In the genomic region with DNA sequence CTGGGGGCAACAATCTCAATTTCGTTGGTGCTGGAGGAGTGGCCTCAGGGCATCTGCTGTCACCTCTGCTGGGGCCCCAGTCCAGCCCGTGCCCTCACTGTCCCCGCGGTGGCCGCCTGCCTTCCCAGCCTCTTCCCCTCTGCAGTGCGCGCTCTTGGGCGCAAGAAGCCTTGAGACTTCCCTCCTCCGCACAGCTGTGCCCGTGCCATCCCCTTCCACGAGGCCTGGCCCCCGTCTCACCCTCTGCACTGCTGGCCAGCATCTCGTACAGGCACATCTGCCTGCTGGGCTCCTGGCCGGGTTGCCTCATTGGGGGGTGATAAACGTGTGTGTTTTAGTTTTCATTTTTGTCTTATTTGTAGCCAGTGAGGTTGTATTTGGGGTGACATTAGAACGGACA, we compare ENCODE assay signal across 29 cellular contexts. TPM values are rescaled to one million over a fixed set of nuclear protein-coding genes. Genes with fewer than 3 reads are reported as not detected.
DNase-seq lines count a peak whose midpoint lies in the region; ATAC-seq, FAIRE-seq and TF ChIP-seq lines count a peak whose summit lies in the region.
"Had no signal": no experiment of that assay in that cellular context is flagged by ENCODE, and none has a peak within 500 bp of the region (broad histone marks: within the 10 kb centered on the region; RNA-seq: fewer than 3 reads in every experiment).

No MANE protein-coding gene starts in this region.

- ATAC-seq in K562 (no peak), GM18502 (IDR thresholded peaks at IDR 0.05; ENCODE audit: poor library complexity, unreplicated experiment) (no peak), psoas muscle (no peak)
- peak in 1 of 2 donors; percentile 40 for ATAC-seq in natural killer cell treated with Interleukin-12 subunit alpha and Interleukin-12 subunit beta and Interleukin-15 and Interleukin-18, amount 100 ng/mL, for 72 hours

- H3K9me3 ChIP-seq in Caco-2 (no peaks in the 10 kb centered on the region), K562 (replicated peaks; ENCODE audit: control insufficient read depth, insufficient read depth, low read depth, low read length) (no peaks in the 10 kb centered on the region), psoas muscle (no peaks in the 10 kb centered on the region)
- H3K9me3 ChIP-seq: HAP-1, MG63 had no signal

- no peaks in the 10 kb centered on the region for H3K27me3 Mint-ChIP-seq in activated CD4-positive, alpha-beta T cell treated with anti-CD3 and anti-CD28 coated beads, Interleukin-2, amount 10 ng/mL, durations not matched to agents 24 days and 14 days
- H3K27me3 Mint-ChIP-seq in Caco-2 (ENCODE audit: insufficient read depth, unreplicated experiment): no peaks in the 10 kb centered on the region
- H3K27me3 Mint-ChIP-seq in natural killer cell treated with Interleukin-12 subunit alpha and Interleukin-12 subunit beta and Interleukin-15 and Interleukin-18, amount 100 ng/mL, for 72 hours: no peaks in the 10 kb centered on the region

- no peaks in the 10 kb centered on the region for H3K4me1 ChIP-seq in Caco-2
- peaks cover 5 to 13% of the 10 kb centered on the region in 2 experiments; a peak in 4 of 5 replicates for H3K4me1 ChIP-seq in K562 (replicated peaks in 1 of 2; ENCODE audit: control insufficient read depth in 2 of 2, insufficient read depth in 2 of 2, low read length in 2 of 2)
- H3K4me1 ChIP-seq in psoas muscle: no peaks in the 10 kb centered on the region
- H3K4me1 ChIP-seq: HAP-1 had no signal

- H3K36me3 ChIP-seq in Caco-2 (ENCODE audit: control insufficient read depth, insufficient read depth, low read length) (peaks cover 8% of the 10 kb centered on the region), K562 (ENCODE audit: control insufficient read depth, insufficient read depth, low read length) (peaks cover 98% of the 10 kb centered on the region), psoas muscle (ENCODE audit: insufficient read depth in 1 of 2, low read depth in 1 of 2) (peaks cover 23 to 95% of the 10 kb centered on the region in 2 donors)

- no peak for TF ChIP-seq EP300 in K562 (IDR thresholded peaks at IDR 0.05; ENCODE audit: low read length)

- H3K4me3 Mint-ChIP-seq in activated CD4-positive, alpha-beta T cell treated with anti-CD3 and anti-CD28 coated beads, Interleukin-2, amount 10 ng/mL, durations not matched to agents 24 days and 14 days: no peak overlapping the region
- H3K4me3 Mint-ChIP-seq in Caco-2 (ENCODE audit: unreplicated experiment): no peak overlapping the region
- H3K4me3 Mint-ChIP-seq in natural killer cell treated with Interleukin-12 subunit alpha and Interleukin-12 subunit beta and Interleukin-15 and Interleukin-18, amount 100 ng/mL, for 72 hours: no peak overlapping the region

- no peak overlapping the region for H3K4me2 ChIP-seq in K562 (ENCODE audit: insufficient read depth, low read length)
- H3K4me2 ChIP-seq: PC-9 had no signal

- peak overlapping the region; percentile 97 for H3K27ac Mint-ChIP-seq in activated CD4-positive, alpha-beta T cell treated with anti-CD3 and anti-CD28 coated beads, Interleukin-2, amount 10 ng/mL, durations not matched to agents 24 days and 14 days
- H3K27ac Mint-ChIP-seq in Caco-2 (ENCODE audit: unreplicated experiment): peak overlapping the region; percentile 71
- H3K27ac Mint-ChIP-seq in natural killer cell treated with Interleukin-12 subunit alpha and Interleukin-12 subunit beta and Interleukin-15 and Interleukin-18, amount 100 ng/mL, for 72 hours: peak overlapping the region; percentile 13 to 53

- H3K4me1 Mint-ChIP-seq in activated CD4-positive, alpha-beta T cell treated with anti-CD3 and anti-CD28 coated beads, Interleukin-2, amount 10 ng/mL, durations not matched to agents 24 days and 14 days: peaks cover 21% of the 10 kb centered on the region
- H3K4me1 Mint-ChIP-seq in Caco-2 (ENCODE audit: low read depth, unreplicated experiment): no peaks in the 10 kb centered on the region
- peaks cover 13 to 40% of the 10 kb centered on the region in 2 donors for H3K4me1 Mint-ChIP-seq in natural killer cell treated with Interleukin-12 subunit alpha and Interleukin-12 subunit beta and Interleukin-15 and Interleukin-18, amount 100 ng/mL, for 72 hours (ENCODE audit: low read depth in 2 of 2)

- FAIRE-seq in K562 (lab: Jason Lieb, UNC): no peak
- FAIRE-seq: GM19239 had no signal

- CTCF ChIA-PET in Caco-2 (lab: Charles Lee): no interaction called here
- CTCF ChIA-PET in K562 (lab: Yijun Ruan, JAX; ENCODE audit: low intra/inter-chr PET ratio): no interaction called here

- H3K27me3 ChIP-seq in Caco-2 (replicated peaks; ENCODE audit: control insufficient read depth, insufficient read depth, low read length): no peaks in the 10 kb centered on the region
- H3K27me3 ChIP-seq in K562 (ENCODE audit: control insufficient read depth in 2 of 2, insufficient read depth in 2 of 2, low read length in 2 of 2): no peaks in the 10 kb centered on the region
- H3K27me3 ChIP-seq in psoas muscle (ENCODE audit: insufficient read depth in 3 of 3, low read length in 2 of 3): no peaks in the 10 kb centered on the region
- H3K27me3 ChIP-seq: MG63 had no signal

- H4K20me1 ChIP-seq in K562 (replicated peaks; ENCODE audit: control insufficient read depth, insufficient read depth, low read length): peaks cover 15% of the 10 kb centered on the region; the same call in 1 of the 2 replicates

- H3K4me3 ChIP-seq in Caco-2 (ENCODE audit: low read depth, low read length) (no peak overlapping the region), K562 (no peak overlapping the region), psoas muscle (no peak overlapping the region)
- H3K4me3 ChIP-seq: GM23248, HAP-1, MG63, PC-9 had no signal

- H3K27ac ChIP-seq in K562 (ENCODE audit: extremely low read depth, low read depth, low read length) (no peak overlapping the region), psoas muscle (no peak overlapping the region)
- H3K27ac ChIP-seq: 22Rv1, C4-2B, GM23248, HL-60, PC-9, RWPE1 had no signal

- POLR2A ChIA-PET in Caco-2 (lab: Charles Lee): no interaction called here
- POLR2A ChIA-PET in K562 (lab: Yijun Ruan, JAX): interaction anchor here (1.6 kb wide), 1 partner anchor 14 kb away, joined by 8 read pairs; no protein-coding TSS in a partner anchor

- no peak for TF ChIP-seq POLR2A in K562 (conservative IDR thresholded peaks at IDR 0.05)

- H3K9ac ChIP-seq in K562 (ENCODE audit: insufficient read depth in 1 of 2, low read depth in 2 of 2, low read length in 2 of 2): no peak overlapping the region
- H3K9ac ChIP-seq: GM23248 had no signal

- TF ChIP-seq CTCF in Caco-2 (IDR thresholded peaks at IDR 0.05; ENCODE audit: insufficient read depth in 1 of 2, low read depth in 1 of 2, low read length in 1 of 2, severe bottlenecking in 1 of 2, unreplicated experiment in 1 of 2): no peak
- no peak for TF ChIP-seq CTCF in K562 (IDR thresholded peaks at IDR 0.05 in 2 of 3, conservative IDR thresholded peaks at IDR 0.05 in 1 of 3; ENCODE audit: insufficient read depth in 2 of 3, low read depth in 1 of 3, low read length in 3 of 3)
- no peak for TF ChIP-seq CTCF in psoas muscle (IDR thresholded peaks at IDR 0.05)

- H3K36me3 Mint-ChIP-seq in activated CD4-positive, alpha-beta T cell treated with anti-CD3 and anti-CD28 coated beads, Interleukin-2, amount 10 ng/mL, durations not matched to agents 24 days and 14 days (ENCODE audit: low read depth): peaks cover 87% of the 10 kb centered on the region
- peaks cover 100% of the 10 kb centered on the region for H3K36me3 Mint-ChIP-seq in Caco-2 (ENCODE audit: insufficient read depth, unreplicated experiment)
- peaks cover 40% of the 10 kb centered on the region for H3K36me3 Mint-ChIP-seq in natural killer cell treated with Interleukin-12 subunit alpha and Interleukin-12 subunit beta and Interleukin-15 and Interleukin-18, amount 100 ng/mL, for 72 hours

- BruUV-seq in Caco-2 (replicated peaks; lab: Mats Ljungman, UMichigan) (no TSS peak), K562 (replicated peaks; lab: Mats Ljungman, UMichigan) (no TSS peak)

- DNase-seq in activated CD4-positive, alpha-beta T cell treated with anti-CD3 and anti-CD28 coated beads, Interleukin-2, amount 10 ng/mL, durations not matched to agents 24 days and 14 days: no peak
- no peak for DNase-seq in activated CD4-positive, alpha-beta T cell treated with anti-CD3 and anti-CD28 coated beads for 48 hours
- DNase-seq in Caco-2 (no peak), K562 (ENCODE audit: extremely low read depth in 1 of 4, low spot score in 3 of 4) (no peak), NK-92 (lab: John Stamatoyannopoulos, UW; ENCODE audit: unreplicated experiment) (no peak), psoas muscle (no peak)
- DNase-seq in natural killer cell treated with Interleukin-12 subunit alpha and Interleukin-12 subunit beta and Interleukin-15 and Interleukin-18, amount 100 ng/mL, for 72 hours (ENCODE audit: low spot score): no peak
- DNase-seq: AML-193, GDM1, GM23248, IMR-90, Karpas-422, MG63, NCI-H1048, NCI-H1436, NCI-H1930, NCI-H345, NCI-H524 treated with DMSO at 0.1 percent for 48 hours, PC-9, SIG-M5 had no signal

- 90% methylated on average over 9 of the region's 16 CpGs for WGBS in K562 (ENCODE audit: insufficient coverage, low coverage, missing lambda C conversion rate)
- 91 to 93% (median 93%) methylated on average over 16 of the region's 16 CpGs for WGBS in psoas muscle, 3 donors

- no peaks in the 10 kb centered on the region for H3K9me1 ChIP-seq in K562 (ENCODE audit: control insufficient read depth, insufficient read depth, low read length)

- H3K79me2 ChIP-seq in K562 (ENCODE audit: control insufficient read depth, insufficient read depth, low read length): peaks cover 23% of the 10 kb centered on the region; the same call in 2 of the 3 replicates

- peaks cover 4% of the 10 kb centered on the region for H3K9me3 Mint-ChIP-seq in activated CD4-positive, alpha-beta T cell treated with anti-CD3 and anti-CD28 coated beads, Interleukin-2, amount 10 ng/mL, durations not matched to agents 24 days and 14 days
- H3K9me3 Mint-ChIP-seq in Caco-2 (ENCODE audit: unreplicated experiment): no peaks in the 10 kb centered on the region
- no peaks in the 10 kb centered on the region for H3K9me3 Mint-ChIP-seq in natural killer cell treated with Interleukin-12 subunit alpha and Interleukin-12 subunit beta and Interleukin-15 and Interleukin-18, amount 100 ng/mL, for 72 hours

- intact Hi-C loops in activated CD4-positive, alpha-beta T cell treated with anti-CD3 and anti-CD28 coated beads, Interleukin-2, amount 10 ng/mL, durations not matched to agents 24 days and 14 days (cut with micrococcal nuclease): no loop called here
- intact Hi-C loops in Caco-2 (cut with micrococcal nuclease; ENCODE audit: unreplicated experiment): no loop called here
- intact Hi-C loops in K562 (cut with micrococcal nuclease): no loop called here
- intact Hi-C loops in psoas muscle (cut with DNase I): no loop called here

- in situ Hi-C loops in K562 (cut with MboI): no loop called here

- no peak overlapping the region for H2AFZ ChIP-seq in K562 (ENCODE audit: low read depth, low read length)
- H2AFZ ChIP-seq: GM23248, PC-9 had no signal

- no peak for TF ChIP-seq RAD21 in K562 (CRISPR knock-in tag; conservative IDR thresholded peaks at IDR 0.05 in 1 of 2, IDR thresholded peaks at IDR 0.05 in 1 of 2)

RNA-seq across cellular contexts. Expression of a gene that starts 14.0 kb away (rescaled TPM):
- not detected in 2 replicates for total RNA-seq in activated CD4-positive, alpha-beta T cell treated with anti-CD3 and anti-CD28 coated beads, Interleukin-2, amount 10 ng/mL, durations not matched to agents 24 days and 14 days
- not detected in 2 replicates for total RNA-seq in Caco-2 (2022)
- total RNA-seq in K562 (2011; cell fraction: chromatin; rRNA removed; ENCODE audit: low replicate concordance): not detected in 2 replicates
- total RNA-seq in K562 (2011; cell fraction: nucleolus; rRNA removed): not detected in 2 replicates
- total RNA-seq in K562 (2011; cell fraction: nucleoplasm; rRNA removed): not detected in 2 replicates
- not detected in 2 replicates for total RNA-seq in K562 (2014; rRNA removed)
- not detected in 2 replicates for total RNA-seq in K562 (2014; rRNA removed; fragmentation: Illumina TruSeq; extraction: Trizol)
- not detected in 2 replicates for total RNA-seq in K562 (2015; rRNA removed; fragmentation: Illumina TruSeq; extraction: Trizol)
- not detected in 2 replicates for total RNA-seq in K562 (2021)
- polyA plus RNA-seq in K562 (2011; rRNA removed): not detected in 2 replicates
- polyA plus RNA-seq in K562 (2011; cell fraction: cytosol; rRNA removed): 0.04 and 0.10 TPM in 2 replicates
- polyA plus RNA-seq in K562 (2011; cell fraction: nucleus; rRNA removed): not detected in 2 replicates
- polyA plus RNA-seq in K562 (2012): not detected in 2 replicates
- not detected in 2 replicates for polyA plus RNA-seq in K562 (2014; fragmentation: Illumina TruSeq; extraction: Trizol)
- not detected for polyA plus RNA-seq in K562 (2014; fragmentation: Nextera tagmentation; extraction: Ambion mirVana)
- polyA plus RNA-seq in K562 (2014; rRNA removed): not detected in 2 replicates
- polyA minus RNA-seq in K562 (2011; rRNA and poly(A)+ RNA removed): not detected in 2 replicates
- polyA minus RNA-seq in K562 (2011; cell fraction: cytosol; rRNA and poly(A)+ RNA removed): not detected in 2 replicates
- not detected in 2 replicates for polyA minus RNA-seq in K562 (2011; cell fraction: nucleus; rRNA and poly(A)+ RNA removed)
- not detected for total RNA-seq in natural killer cell treated with Interleukin-12 subunit alpha and Interleukin-12 subunit beta and Interleukin-15 and Interleukin-18, amount 100 ng/mL, for 72 hours
- 100 to 1,000 TPM; 107 to 182 (median 144) TPM for total RNA-seq in psoas muscle
- 100 to 1,000 TPM in 2 of 3 donors, 10 to 100 TPM in 1; 16.6 to 180 (median 133) TPM for polyA plus RNA-seq in psoas muscle
- total RNA-seq: Daoy, GM23248, HT1080, IMR-90, PC-9 had no signal
- polyA plus RNA-seq: GM23248, IMR-90 had no signal

RNA-seq across cellular contexts. Expression of a gene that starts 23.5 kb away (rescaled TPM):
- 187 and 194 TPM in 2 replicates for total RNA-seq in activated CD4-positive, alpha-beta T cell treated with anti-CD3 and anti-CD28 coated beads, Interleukin-2, amount 10 ng/mL, durations not matched to agents 24 days and 14 days
- total RNA-seq in Caco-2 (2022) (175 and 202 TPM in 2 replicates), K562 (2014; rRNA removed) (139 and 155 TPM in 2 replicates), K562 (2014; rRNA removed; fragmentation: Illumina TruSeq; extraction: Trizol) (147 and 176 TPM in 2 replicates), K562 (2015; rRNA removed; fragmentation: Illumina TruSeq; extraction: Trizol) (119 and 121 TPM in 2 replicates), K562 (2021) (113 and 128 TPM in 2 replicates), psoas muscle (10 to 100 TPM; 36.3 to 77.4 (median 68.5) TPM)
- 152 and 161 TPM in 2 replicates for total RNA-seq in K562 (2011; cell fraction: chromatin; rRNA removed; ENCODE audit: low replicate concordance)
- total RNA-seq in K562 (2011; cell fraction: nucleolus; rRNA removed): 89.4 and 92.6 TPM in 2 replicates
- 101 and 119 TPM in 2 replicates for total RNA-seq in K562 (2011; cell fraction: nucleoplasm; rRNA removed)
- polyA plus RNA-seq in K562 (2011; rRNA removed) (63.2 and 79.0 TPM in 2 replicates), K562 (2014; fragmentation: Illumina TruSeq; extraction: Trizol) (102 and 118 TPM in 2 replicates), K562 (2014; fragmentation: Nextera tagmentation; extraction: Ambion mirVana) (100 to 1,000 TPM in 1 of 2 experiments, 10 to 100 TPM in 1; 88.2 to 128 TPM), K562 (2014; rRNA removed) (135 TPM in 2 replicates), psoas muscle (100 to 1,000 TPM in 1 of 3 donors, 10 to 100 TPM in 2; 44.2 to 134 (median 70.2) TPM)
- 23.3 and 31.7 TPM in 2 replicates for polyA plus RNA-seq in K562 (2011; cell fraction: cytosol; rRNA removed)
- 66.4 and 72.5 TPM in 2 replicates for polyA plus RNA-seq in K562 (2011; cell fraction: nucleus; rRNA removed)
- polyA plus RNA-seq in K562 (2012): 54.3 and 75.5 TPM in 2 replicates
- 51.2 and 60.2 TPM in 2 replicates for polyA minus RNA-seq in K562 (2011; rRNA and poly(A)+ RNA removed)
- 24.7 and 30.6 TPM in 2 replicates for polyA minus RNA-seq in K562 (2011; cell fraction: cytosol; rRNA and poly(A)+ RNA removed)
- polyA minus RNA-seq in K562 (2011; cell fraction: nucleus; rRNA and poly(A)+ RNA removed): 42.3 and 61.3 TPM in 2 replicates
- 100 to 1,000 TPM; 123 to 160 TPM for total RNA-seq in natural killer cell treated with Interleukin-12 subunit alpha and Interleukin-12 subunit beta and Interleukin-15 and Interleukin-18, amount 100 ng/mL, for 72 hours

RNA-seq across cellular contexts. Expression of a gene that starts 37.2 kb away (rescaled TPM):
- total RNA-seq in activated CD4-positive, alpha-beta T cell treated with anti-CD3 and anti-CD28 coated beads, Interleukin-2, amount 10 ng/mL, durations not matched to agents 24 days and 14 days: 74.6 and 75.5 TPM in 2 replicates
- total RNA-seq in Caco-2 (2022): 121 and 133 TPM in 2 replicates
- 102 and 230 TPM in 2 replicates for total RNA-seq in K562 (2011; cell fraction: chromatin; rRNA removed; ENCODE audit: low replicate concordance)
- 57.5 and 77.1 TPM in 2 replicates for total RNA-seq in K562 (2011; cell fraction: nucleolus; rRNA removed)
- total RNA-seq in K562 (2011; cell fraction: nucleoplasm; rRNA removed): 107 and 128 TPM in 2 replicates
- total RNA-seq in K562 (2014; rRNA removed): 75.0 and 75.7 TPM in 2 replicates
- 143 and 163 TPM in 2 replicates for total RNA-seq in K562 (2014; rRNA removed; fragmentation: Illumina TruSeq; extraction: Trizol)
- total RNA-seq in K562 (2015; rRNA removed; fragmentation: Illumina TruSeq; extraction: Trizol): 78.5 and 87.8 TPM in 2 replicates
- total RNA-seq in K562 (2021): 70.0 and 75.6 TPM in 2 replicates
- 225 and 265 TPM in 2 replicates for polyA plus RNA-seq in K562 (2011; rRNA removed)
- polyA plus RNA-seq in K562 (2011; cell fraction: cytosol; rRNA removed): 36.9 and 111 TPM in 2 replicates
- polyA plus RNA-seq in K562 (2011; cell fraction: nucleus; rRNA removed): 76.3 and 126 TPM in 2 replicates
- 63.7 and 110 TPM in 2 replicates for polyA plus RNA-seq in K562 (2012)
- 95.6 and 119 TPM in 2 replicates for polyA plus RNA-seq in K562 (2014; fragmentation: Illumina TruSeq; extraction: Trizol)
- polyA plus RNA-seq in K562 (2014; fragmentation: Nextera tagmentation; extraction: Ambion mirVana): 100 to 1,000 TPM; 167 to 189 TPM
- polyA plus RNA-seq in K562 (2014; rRNA removed): 114 and 118 TPM in 2 replicates
- 133 and 155 TPM in 2 replicates for polyA minus RNA-seq in K562 (2011; rRNA and poly(A)+ RNA removed)
- polyA minus RNA-seq in K562 (2011; cell fraction: cytosol; rRNA and poly(A)+ RNA removed): 33.5 and 42.6 TPM in 2 replicates
- polyA minus RNA-seq in K562 (2011; cell fraction: nucleus; rRNA and poly(A)+ RNA removed): 26.9 and 57.5 TPM in 2 replicates
- total RNA-seq in natural killer cell treated with Interleukin-12 subunit alpha and Interleukin-12 subunit beta and Interleukin-15 and Interleukin-18, amount 100 ng/mL, for 72 hours: 100 to 1,000 TPM in 1 of 2 donors, 10 to 100 TPM in 1; 85.7 to 140 TPM
- total RNA-seq in psoas muscle: 10 to 100 TPM; 49.3 to 61.3 (median 55.3) TPM
- polyA plus RNA-seq in psoas muscle: 100 to 1,000 TPM in 2 of 3 donors, 10 to 100 TPM in 1; 42.8 to 137 (median 111) TPM

RNA-seq across cellular contexts. Expression of a gene that starts 44.5 kb away (rescaled TPM):
- total RNA-seq in activated CD4-positive, alpha-beta T cell treated with anti-CD3 and anti-CD28 coated beads, Interleukin-2, amount 10 ng/mL, durations not matched to agents 24 days and 14 days: 17.4 and 18.1 TPM in 2 replicates
- total RNA-seq in Caco-2 (2022) (20.6 and 22.9 TPM in 2 replicates), K562 (2014; rRNA removed) (6.7 and 7.8 TPM in 2 replicates), K562 (2014; rRNA removed; fragmentation: Illumina TruSeq; extraction: Trizol) (5.6 and 5.9 TPM in 2 replicates), K562 (2015; rRNA removed; fragmentation: Illumina TruSeq; extraction: Trizol) (7.2 and 7.5 TPM in 2 replicates), K562 (2021) (10.0 and 11.1 TPM in 2 replicates), psoas muscle (10 to 100 TPM; 17.2 to 28.3 (median 21.4) TPM)
- total RNA-seq in K562 (2011; cell fraction: chromatin; rRNA removed; ENCODE audit: low replicate concordance): 35.9 and 54.0 TPM in 2 replicates
- total RNA-seq in K562 (2011; cell fraction: nucleolus; rRNA removed): 20.7 and 22.1 TPM in 2 replicates
- 24.8 and 29.8 TPM in 2 replicates for total RNA-seq in K562 (2011; cell fraction: nucleoplasm; rRNA removed)
- polyA plus RNA-seq in K562 (2011; rRNA removed) (11.6 and 15.6 TPM in 2 replicates), K562 (2014; fragmentation: Illumina TruSeq; extraction: Trizol) (6.7 and 6.9 TPM in 2 replicates), K562 (2014; fragmentation: Nextera tagmentation; extraction: Ambion mirVana) (1 to 10 TPM; 2.3 TPM), K562 (2014; rRNA removed) (5.5 and 7.1 TPM in 2 replicates), psoas muscle (10 to 100 TPM in 1 of 3 donors, 1 to 10 TPM in 2; 6.8 to 14.1 (median 9.7) TPM)
- 11.0 and 14.5 TPM in 2 replicates for polyA plus RNA-seq in K562 (2011; cell fraction: cytosol; rRNA removed)
- polyA plus RNA-seq in K562 (2011; cell fraction: nucleus; rRNA removed): 34.2 and 36.8 TPM in 2 replicates
- 7.4 and 8.7 TPM in 2 replicates for polyA plus RNA-seq in K562 (2012)
- polyA minus RNA-seq in K562 (2011; rRNA and poly(A)+ RNA removed): 20.9 and 21.6 TPM in 2 replicates
- polyA minus RNA-seq in K562 (2011; cell fraction: cytosol; rRNA and poly(A)+ RNA removed): 10.9 and 15.2 TPM in 2 replicates
- 12.8 and 19.8 TPM in 2 replicates for polyA minus RNA-seq in K562 (2011; cell fraction: nucleus; rRNA and poly(A)+ RNA removed)
- 10 to 100 TPM; 31.8 to 37.6 TPM for total RNA-seq in natural killer cell treated with Interleukin-12 subunit alpha and Interleukin-12 subunit beta and Interleukin-15 and Interleukin-18, amount 100 ng/mL, for 72 hours

Comparison
In these comparisons a context has a peak if more than half of its experiments do, and no peak if none do; other contexts are left out.
1. H3K27ac Mint-ChIP-seq: peak in every context shown above with its lines; median percentile 97 in activated CD4-positive, alpha-beta T cell treated with anti-CD3 and anti-CD28 coated beads, Interleukin-2, amount 10 ng/mL, durations not matched to agents 24 days and 14 days; 71 in Caco-2; 33 in natural killer cell treated with Interleukin-12 subunit alpha and Interleukin-12 subunit beta and Interleukin-15 and Interleukin-18, amount 100 ng/mL, for 72 hours.
2. RNA of a gene that starts 14.0 kb away (total RNA-seq): 107 to 182 TPM in psoas muscle; not detected in natural killer cell treated with Interleukin-12 subunit alpha and Interleukin-12 subunit beta and Interleukin-15 and Interleukin-18, amount 100 ng/mL, for 72 hours, not detected in activated CD4-positive, alpha-beta T cell treated with anti-CD3 and anti-CD28 coated beads, Interleukin-2, amount 10 ng/mL, durations not matched to agents 24 days and 14 days, not detected in Caco-2 and not detected in K562; every median in the first group is over 10 times any median in the second.